8 cellular contexts compared by ENCODE assay signal in genomic region chr18:69400976-69401474, GRCh38. TPM values are rescaled to one million over a fixed set of nuclear protein-coding genes. Genes with fewer than 3 reads are reported as not detected.
DNase-seq lines count a peak whose midpoint lies in the region; ATAC-seq, FAIRE-seq and TF ChIP-seq lines count a peak whose summit lies in the region.

No MANE protein-coding gene starts in this region.

- H3F3A ChIP-seq in neural progenitor cell (ENCODE audit: low read depth) = peaks cover 11% of the 10 kb centered on the region

- H3K4me1 ChIP-seq in esophagus squamous epithelium (peaks cover 0 to 26% (median 0%) of the 10 kb centered on the region in 3 donors), neural progenitor cell (peaks cover 16% of the 10 kb centered on the region)

- DNase-seq in ELF-1 (ENCODE audit: low read depth, low spot score) = peak; percentile 42
- DNase-seq in NCI-H510A (lab: John Stamatoyannopoulos, UW) = peak; percentile 36
- no peak for DNase-seq in esophagus squamous epithelium (lab: John Stamatoyannopoulos, UW)
- peak; percentile 69 for DNase-seq in neural progenitor cell (ENCODE audit: low spot score)
- DNase-seq in H54 (ENCODE audit: insufficient read length, low spot score) = no peak
- DNase-seq in activated naive CD4-positive, alpha-beta T cell treated with anti-CD3 and anti-CD28 coated beads, Interleukin-2, amount 50 U/mL, for 16 hours = no peak

- H3K4me3 ChIP-seq in esophagus squamous epithelium = peak overlapping the region; percentile 22 to 63 (median 50)
- H3K4me3 ChIP-seq in neural progenitor cell = peak overlapping the region; percentile 70

- H3K9me3 ChIP-seq in esophagus squamous epithelium (no peaks in the 10 kb centered on the region), neural progenitor cell (ENCODE audit: low read depth) (no peaks in the 10 kb centered on the region)

- no peaks in the 10 kb centered on the region for H3K36me3 Mint-ChIP-seq in neural progenitor cell

- TF ChIP-seq CTCF in esophagus squamous epithelium (IDR thresholded peaks at IDR 0.05) = no peak
- no peak for TF ChIP-seq CTCF in neural progenitor cell (IDR thresholded peaks at IDR 0.05)

- H3K9ac ChIP-seq in neural progenitor cell = no peak overlapping the region

- peaks cover 2% of the 10 kb centered on the region for H3K9me3 Mint-ChIP-seq in neural progenitor cell

- H3K4me1 Mint-ChIP-seq in neural progenitor cell = peaks cover 23% of the 10 kb centered on the region

- H3K27ac ChIP-seq in esophagus squamous epithelium = peak overlapping the region in 3 of 4 donors; percentile 25 to 73 (median 42)
- no peak overlapping the region for H3K27ac ChIP-seq in neural progenitor cell

- peaks cover 0 to 62% (median 7%) of the 10 kb centered on the region in 4 donors for H3K27me3 ChIP-seq in esophagus squamous epithelium
- peaks cover 77% of the 10 kb centered on the region for H3K27me3 ChIP-seq in neural progenitor cell

- peaks cover 14% of the 10 kb centered on the region for H3K27me3 Mint-ChIP-seq in neural progenitor cell (ENCODE audit: insufficient read depth, low read depth)

- no peak for TF ChIP-seq POLR2A in esophagus squamous epithelium (IDR thresholded peaks at IDR 0.05)
- no peak for TF ChIP-seq POLR2A in H54 (IDR thresholded peaks at IDR 0.05; ENCODE audit: low read depth, low read length)

- no peaks in the 10 kb centered on the region for H4K20me1 ChIP-seq in neural progenitor cell (ENCODE audit: low read depth)

- FAIRE-seq in H54 (lab: Jason Lieb, UNC) = no peak

- H3K79me2 ChIP-seq in neural progenitor cell (ENCODE audit: low read depth) = no peaks in the 10 kb centered on the region

- H3K36me3 ChIP-seq in esophagus squamous epithelium (no peaks in the 10 kb centered on the region), neural progenitor cell (no peaks in the 10 kb centered on the region)

- H3K4me2 ChIP-seq in neural progenitor cell = peak overlapping the region; percentile 99

- H3K27ac Mint-ChIP-seq in neural progenitor cell = no peak overlapping the region

- no peak for ATAC-seq in GM19397 (IDR thresholded peaks at IDR 0.05; ENCODE audit: unreplicated experiment)
- no peak for ATAC-seq in GM21367 (IDR thresholded peaks at IDR 0.05; ENCODE audit: unreplicated experiment)

- peak overlapping the region; percentile 86 for H2AFZ ChIP-seq in neural progenitor cell (replicated peaks)

- peak overlapping the region; percentile 92 for H3K4me3 Mint-ChIP-seq in neural progenitor cell

- intact Hi-C loops in esophagus squamous epithelium (cut with DNase I) = no loop called here

- WGBS in esophagus squamous epithelium, 2 donors = 0% methylated on average over 7 of the region's 65 CpGs; no CpG with 5 or more reads in 1 of the 2 donors

RNA-seq across cellular contexts. Expression of gene DOK6, which starts 0.3 kb away (rescaled TPM):
- total RNA-seq in esophagus squamous epithelium (under 1 TPM in 2 of 4 donors, not detected in 2; 0.57 to 0.88 TPM), neural progenitor cell (ENCODE audit: low replicate concordance) (0.43 TPM in 2 replicates)

Comparison
In these comparisons a context has a peak if more than half of its experiments do, and no peak if none do; other contexts are left out.
1. DNase-seq: peak in ELF-1 (single experiment), NCI-H510A (single experiment) and neural progenitor cell (single experiment); none in esophagus squamous epithelium (single experiment), H54 (single experiment) and activated naive CD4-positive, alpha-beta T cell treated with anti-CD3 and anti-CD28 coated beads, Interleukin-2, amount 50 U/mL, for 16 hours (single experiment).